Comparison of ENCODE assay signal across 9 cellular contexts in the genomic region with DNA sequence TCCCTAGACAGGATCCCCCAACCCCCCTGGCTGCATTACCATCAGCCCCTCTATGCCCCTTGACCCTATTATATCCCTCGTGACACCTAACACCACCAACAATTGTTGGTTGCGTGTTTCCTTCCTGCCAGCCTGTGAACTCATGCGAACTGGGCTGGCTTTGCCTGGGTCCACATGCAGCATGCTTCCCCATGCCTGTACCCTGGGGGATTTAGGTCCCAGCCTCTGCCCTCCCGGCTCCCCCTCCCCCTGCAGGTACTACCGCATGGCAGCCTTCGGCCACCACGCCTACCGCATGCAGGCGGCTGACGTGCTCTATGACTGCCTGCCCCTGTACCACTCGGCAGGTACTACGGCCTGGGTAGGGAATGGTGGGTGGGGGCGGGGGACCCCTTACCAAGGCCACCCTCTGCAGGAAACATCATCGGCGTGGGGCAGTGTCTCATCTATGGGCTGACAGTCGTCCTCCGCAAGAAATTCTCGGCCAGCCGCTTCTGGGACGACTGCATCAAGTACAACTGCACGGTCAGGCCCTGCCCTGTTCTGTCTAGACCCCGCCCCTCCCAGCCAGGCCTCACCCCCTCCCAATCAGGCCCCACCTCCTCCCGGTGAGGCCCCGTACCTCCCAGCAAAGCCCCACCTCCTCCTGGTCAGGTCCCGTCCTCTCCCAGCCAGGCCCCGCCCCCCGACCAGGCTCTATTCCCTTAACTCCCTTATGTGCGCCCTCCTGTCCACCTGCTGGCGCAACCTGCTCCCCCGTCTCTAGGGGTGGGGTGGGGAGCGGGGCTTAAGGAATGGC. TPM values are rescaled to one million over a fixed set of nuclear protein-coding genes. Genes with fewer than 3 reads are reported as not detected.
DNase-seq lines count a peak whose midpoint lies in the region; TF ChIP-seq lines count a peak whose summit lies in the region.
"Had no signal": no experiment of that assay in that cellular context is flagged by ENCODE, and none has a peak within 500 bp of the region (broad histone marks: within the 10 kb centered on the region; RNA-seq: fewer than 3 reads in every experiment).

No MANE protein-coding gene starts in this region.

- peak overlapping the region; percentile 40 for H3K27ac Mint-ChIP-seq in dendritic cell treated with granulocyte-macrophage colony-stimulating factor and Interleukin-4, amounts not matched to agents 40 ng/mL and 50 ng/mL, for 4 days

- H3K9me3 ChIP-seq in mucosa of stomach (ENCODE audit: control insufficient read depth, low read length): no peaks in the 10 kb centered on the region
- no peaks in the 10 kb centered on the region for H3K9me3 ChIP-seq in stomach
- H3K9me3 ChIP-seq: ovary had no signal

- peak overlapping the region; percentile 11 for H3K4me3 Mint-ChIP-seq in dendritic cell treated with granulocyte-macrophage colony-stimulating factor and Interleukin-4, amounts not matched to agents 40 ng/mL and 50 ng/mL, for 4 days

- DNase-seq in COR-L47 (lab: John Stamatoyannopoulos, UW) (peak; percentile 46), stomach (peak; percentile 92), NCI-H2171 treated with DMSO at 0.1 percent for 48 hours (lab: John Stamatoyannopoulos, UW) (no peak), MV-4-11 (lab: John Stamatoyannopoulos, UW) (no peak)
- DNase-seq in Jurkat, Clone E6-1 (ENCODE audit: low read depth, low spot score): peak; percentile 50
- DNase-seq in activated CD4-positive, alpha-beta T cell treated with anti-CD3 and anti-CD28 coated beads for 24 hours (ENCODE audit: low read depth in 2 of 2): peak; percentile 60 to 80

- H3K27me3 Mint-ChIP-seq in dendritic cell treated with granulocyte-macrophage colony-stimulating factor and Interleukin-4, amounts not matched to agents 40 ng/mL and 50 ng/mL, for 4 days: no peaks in the 10 kb centered on the region

- H3K9ac ChIP-seq in mucosa of stomach (ENCODE audit: low read length): peak overlapping the region; percentile 46

- H3K36me3 ChIP-seq in mucosa of stomach (ENCODE audit: control insufficient read depth, insufficient read depth, low read length) (no peaks in the 10 kb centered on the region), stomach (peaks cover 0 to 28% (median 24%) of the 10 kb centered on the region in 4 donors)
- H3K36me3 ChIP-seq: ovary had no signal

- WGBS in stomach, 5 donors: 18 to 28% (median 23%) methylated on average over 22 to 31 of the region's 31 CpGs

- no peaks in the 10 kb centered on the region for H3K9me3 Mint-ChIP-seq in dendritic cell treated with granulocyte-macrophage colony-stimulating factor and Interleukin-4, amounts not matched to agents 40 ng/mL and 50 ng/mL, for 4 days

- TF ChIP-seq EP300 in stomach (IDR thresholded peaks at IDR 0.05): no peak

- intact Hi-C loops in dendritic cell treated with granulocyte-macrophage colony-stimulating factor and Interleukin-4, amounts not matched to agents 40 ng/mL and 50 ng/mL, for 4 days (cut with micrococcal nuclease): no loop called here
- intact Hi-C loops in stomach (cut with DNase I; ENCODE audit: low total_unique reads): no loop called here

- H3K4me1 Mint-ChIP-seq in dendritic cell treated with granulocyte-macrophage colony-stimulating factor and Interleukin-4, amounts not matched to agents 40 ng/mL and 50 ng/mL, for 4 days (ENCODE audit: low read depth): peaks cover 21% of the 10 kb centered on the region

- peak in 2 of 7 experiments; percentile 8 to 10 for TF ChIP-seq CTCF in stomach (IDR thresholded peaks at IDR 0.05)

- H3K27ac ChIP-seq in stomach: peak overlapping the region in 4 of 5 donors; percentile 15 to 72 (median 52)
- H3K27ac ChIP-seq: ovary had no signal

- no peaks in the 10 kb centered on the region for H3K27me3 ChIP-seq in mucosa of stomach (ENCODE audit: control insufficient read depth, insufficient read depth, low read length)
- H3K27me3 ChIP-seq in stomach: no peaks in the 10 kb centered on the region
- H3K27me3 ChIP-seq: ovary had no signal

- no peak for TF ChIP-seq POLR2A in stomach (IDR thresholded peaks at IDR 0.05)

- peaks cover 72% of the 10 kb centered on the region for H3K36me3 Mint-ChIP-seq in dendritic cell treated with granulocyte-macrophage colony-stimulating factor and Interleukin-4, amounts not matched to agents 40 ng/mL and 50 ng/mL, for 4 days (ENCODE audit: low read depth)

- peaks cover 26% of the 10 kb centered on the region for H3K4me1 ChIP-seq in mucosa of stomach (ENCODE audit: control insufficient read depth, insufficient read depth, low read length)
- H3K4me1 ChIP-seq in stomach: peaks cover 9 to 30% (median 26%) of the 10 kb centered on the region in 4 donors

- no peak overlapping the region for H3K4me3 ChIP-seq in Jurkat, Clone E6-1 (ENCODE audit: low read length)
- H3K4me3 ChIP-seq in mucosa of stomach (ENCODE audit: low read length) (no peak overlapping the region), stomach (peak overlapping the region; percentile 17 to 41 (median 28))
- H3K4me3 ChIP-seq: ovary had no signal

RNA-seq across cellular contexts. Expression of gene SLC27A1, which starts 18.5 kb away (rescaled TPM):
- 4.0 TPM for polyA plus RNA-seq in Jurkat, Clone E6-1 (2012; ENCODE audit: insufficient read depth, insufficient read length)
- total RNA-seq in stomach: 100 to 1,000 TPM in 1 of 5 donors, 10 to 100 TPM in 3, 1 to 10 TPM in 1; 5.5 to 116 (median 43.8) TPM
- polyA plus RNA-seq in stomach: 10 to 100 TPM in 1 of 3 donors, 1 to 10 TPM in 2; 4.0 to 12.7 (median 9.0) TPM

RNA-seq across cellular contexts. Expression of gene PGLS, which starts 22.7 kb away (rescaled TPM):
- polyA plus RNA-seq in Jurkat, Clone E6-1 (2012; ENCODE audit: insufficient read depth, insufficient read length): 55.0 TPM
- total RNA-seq in stomach: 100 to 1,000 TPM in 1 of 5 donors, 10 to 100 TPM in 3, 1 to 10 TPM in 1; 2.9 to 258 (median 32.9) TPM
- 100 to 1,000 TPM in 2 of 3 donors, 10 to 100 TPM in 1; 85.0 to 120 (median 114) TPM for polyA plus RNA-seq in stomach

RNA-seq across cellular contexts. Expression of gene NXNL1, which starts 28.1 kb away (rescaled TPM):
- not detected for polyA plus RNA-seq in Jurkat, Clone E6-1 (2012; ENCODE audit: insufficient read depth, insufficient read length)
- total RNA-seq in stomach: under 1 TPM in 1 of 5 donors, not detected in 4; 0.92 TPM
- polyA plus RNA-seq in stomach: not detected
- total RNA-seq: ovary had no signal

RNA-seq across cellular contexts. Expression of gene TMEM221, which starts 40.3 kb away (rescaled TPM):
- polyA plus RNA-seq in Jurkat, Clone E6-1 (2012; ENCODE audit: insufficient read depth, insufficient read length): not detected
- not detected for total RNA-seq in stomach
- under 1 TPM in 1 of 3 donors, not detected in 2; 0.20 TPM for polyA plus RNA-seq in stomach

Comparison
In these comparisons a context has a peak if more than half of its experiments do, and no peak if none do; other contexts are left out.
1. DNase-seq: peak in COR-L47 (single experiment), Jurkat, Clone E6-1 (single experiment), activated CD4-positive, alpha-beta T cell treated with anti-CD3 and anti-CD28 coated beads for 24 hours (2 of 2) and stomach (single experiment); none in NCI-H2171 treated with DMSO at 0.1 percent for 48 hours (single experiment) and MV-4-11 (single experiment).
2. H3K4me3 ChIP-seq: peak in stomach (4 of 4); none in Jurkat, Clone E6-1 (single experiment) and mucosa of stomach (single experiment).